Comparison of ENCODE assay signal across 8 cellular contexts in the genomic region with DNA sequence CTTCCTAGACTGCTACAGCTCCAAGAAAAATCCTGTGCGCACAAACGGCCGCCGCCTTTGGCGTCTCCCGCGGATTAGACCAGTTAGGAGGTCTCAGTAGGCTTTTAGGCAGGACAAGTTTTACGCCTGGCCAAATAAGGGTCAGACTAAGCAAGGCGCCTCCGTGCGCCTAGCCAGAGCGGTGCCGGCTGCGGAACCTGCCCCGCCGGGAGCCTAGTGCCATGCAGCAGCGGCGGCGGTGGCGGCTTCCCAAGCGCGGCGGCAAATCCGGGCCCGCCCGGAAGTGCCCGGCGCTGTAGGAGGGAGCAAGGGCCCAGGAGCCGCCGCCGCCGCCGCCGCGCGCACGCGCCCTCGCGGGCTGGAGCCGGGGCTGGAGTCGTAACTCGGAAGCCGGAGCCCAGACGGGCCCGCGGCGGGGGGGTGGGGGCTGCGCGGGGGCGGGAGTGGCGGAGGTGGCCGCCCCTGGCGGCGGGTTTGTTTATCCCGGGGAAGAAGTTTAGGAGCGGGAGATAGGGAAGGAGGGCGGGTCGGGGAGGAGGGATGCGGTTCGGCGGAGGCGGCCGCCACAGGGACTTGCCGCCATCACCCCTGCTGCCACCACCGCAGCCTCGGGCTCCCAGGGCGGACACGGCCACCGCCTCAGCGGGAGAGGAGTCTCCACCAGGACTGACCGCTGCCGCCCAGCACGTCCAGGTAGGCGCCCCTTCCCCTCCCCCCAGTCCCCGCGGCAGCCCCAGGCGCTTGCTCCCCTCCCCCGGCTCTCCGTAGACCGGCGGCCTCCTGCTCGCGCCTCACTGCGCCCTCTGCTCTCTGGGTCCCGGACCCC. TPM values are rescaled to one million over a fixed set of nuclear protein-coding genes. Genes with fewer than 3 reads are reported as not detected.
DNase-seq lines count a peak whose midpoint lies in the region; ATAC-seq and TF ChIP-seq lines count a peak whose summit lies in the region.

A gene (plus strand): TSS at position 344 of the 826 bp plus-strand sequence. CDS start 48,447 bp downstream, outside the sequence.

- peak within 1 kb of the TSS; percentile 92 to 100 (median 96) for H3K27ac Mint-ChIP-seq in CD4-positive, CD25-positive, alpha-beta regulatory T cell
- peak within 1 kb of the TSS; percentile 77 for H3K27ac Mint-ChIP-seq in activated CD4-positive, alpha-beta memory T cell treated with anti-CD3 and anti-CD28 coated beads, Interleukin-2, amount 10 ng/mL, durations not matched to agents 7 days and 5 days

- peak within 1 kb of the TSS; percentile 87 to 94 for H3K9ac ChIP-seq in duodenal mucosa (ENCODE audit: low read depth in 1 of 2, low read length in 2 of 2)

- no peaks in the 10 kb centered on the region for H3K27me3 ChIP-seq in CD4-positive, CD25-positive, alpha-beta regulatory T cell (ENCODE audit: control insufficient read depth, insufficient read depth, low read length)
- no peaks in the 10 kb centered on the region for H3K27me3 ChIP-seq in duodenal mucosa (ENCODE audit: control insufficient read depth in 1 of 2, insufficient read depth in 2 of 2, low read length in 2 of 2)
- H3K27me3 ChIP-seq in lower lobe of right lung (ENCODE audit: low read depth): no peaks in the 10 kb centered on the region

- no peaks in the 10 kb centered on the region for H3K9me3 ChIP-seq in CD4-positive, CD25-positive, alpha-beta regulatory T cell (ENCODE audit: control insufficient read depth in 2 of 2, low read length in 2 of 2)
- H3K9me3 ChIP-seq in duodenal mucosa (ENCODE audit: control insufficient read depth in 1 of 2, low read length in 2 of 2) (no peaks in the 10 kb centered on the region), lower lobe of right lung (no peaks in the 10 kb centered on the region)

- peak; percentile 85 to 91 for ATAC-seq in CD4-positive, CD25-positive, alpha-beta regulatory T cell (ENCODE audit: low read depth in 2 of 2)
- ATAC-seq in GM19372 (IDR thresholded peaks at IDR 0.05; ENCODE audit: low read depth, unreplicated experiment) (peak; percentile 79), HG03521 (IDR thresholded peaks at IDR 0.05; ENCODE audit: unreplicated experiment) (peak; percentile 75), lower lobe of right lung (peak; percentile 98)

- intact Hi-C loops in lower lobe of right lung (cut with DNase I): no loop called here

- no peaks in the 10 kb centered on the region for H3K36me3 ChIP-seq in CD4-positive, CD25-positive, alpha-beta regulatory T cell (ENCODE audit: control insufficient read depth, insufficient read depth, low read length)
- H3K36me3 ChIP-seq in duodenal mucosa (ENCODE audit: control insufficient read depth in 1 of 2, insufficient read depth in 2 of 2, low read length in 2 of 2) (no peaks in the 10 kb centered on the region), lower lobe of right lung (no peaks in the 10 kb centered on the region)

- peaks cover 34% of the 10 kb centered on the region for H3K4me1 ChIP-seq in CD4-positive, CD25-positive, alpha-beta regulatory T cell (ENCODE audit: control insufficient read depth, insufficient read depth, low read length, poor library complexity, severe bottlenecking)
- H3K4me1 ChIP-seq in duodenal mucosa (ENCODE audit: control insufficient read depth in 1 of 2, insufficient read depth in 2 of 2, low read length in 2 of 2): peaks cover 25 to 29% of the 10 kb centered on the region in 2 donors
- H3K4me1 ChIP-seq in lower lobe of right lung: peaks cover 42% of the 10 kb centered on the region

- peak; percentile 30 for TF ChIP-seq CTCF in lower lobe of right lung (IDR thresholded peaks at IDR 0.05)

- DNase-seq in CD4-positive, CD25-positive, alpha-beta regulatory T cell: peak; percentile 76 to 84 (median 80)
- DNase-seq in NCI-H748 treated with DMSO at 0.1 percent for 48 hours (lab: John Stamatoyannopoulos, UW) (peak; percentile 67), lower lobe of right lung (peak; percentile 94)
- peak; percentile 86 for DNase-seq in activated CD4-positive, alpha-beta memory T cell treated with anti-CD3 and anti-CD28 coated beads, Interleukin-2, amount 10 ng/mL, durations not matched to agents 7 days and 5 days
- peak; percentile 70 to 84 (median 74) for DNase-seq in stimulated activated CD4-positive, alpha-beta T cell treated with anti-CD3 and anti-CD28 coated beads, TNF-alpha, amount 100 ng/mL, for 24 hours (ENCODE audit: low read depth in 3 of 3)

- peak within 1 kb of the TSS; percentile 95 for H3K4me3 ChIP-seq in CD4-positive, CD25-positive, alpha-beta regulatory T cell (ENCODE audit: low read depth, low read length)
- H3K4me3 ChIP-seq in duodenal mucosa (ENCODE audit: low read depth in 1 of 2, low read length in 2 of 2): peak within 1 kb of the TSS; percentile 91 to 97
- H3K4me3 ChIP-seq in lower lobe of right lung: peak within 1 kb of the TSS; percentile 87

- peak within 1 kb of the TSS; percentile 45 for H3K27ac ChIP-seq in CD4-positive, CD25-positive, alpha-beta regulatory T cell (ENCODE audit: insufficient read depth, low read length, poor library complexity, severe bottlenecking)
- H3K27ac ChIP-seq in duodenal mucosa (ENCODE audit: low read depth, low read length) (peak within 1 kb of the TSS; percentile 83), lower lobe of right lung (peak within 1 kb of the TSS; percentile 92)

- peaks cover 0 to 1% (median 0%) of the 10 kb centered on the region in 7 donors for H3K9me3 Mint-ChIP-seq in CD4-positive, CD25-positive, alpha-beta regulatory T cell
- H3K9me3 Mint-ChIP-seq in activated CD4-positive, alpha-beta memory T cell treated with anti-CD3 and anti-CD28 coated beads, Interleukin-2, amount 10 ng/mL, durations not matched to agents 7 days and 5 days: no peaks in the 10 kb centered on the region

- H3K27me3 Mint-ChIP-seq in CD4-positive, CD25-positive, alpha-beta regulatory T cell: no peaks in the 10 kb centered on the region
- no peaks in the 10 kb centered on the region for H3K27me3 Mint-ChIP-seq in activated CD4-positive, alpha-beta memory T cell treated with anti-CD3 and anti-CD28 coated beads, Interleukin-2, amount 10 ng/mL, durations not matched to agents 7 days and 5 days

- POLR2A ChIA-PET in activated CD4-positive, alpha-beta memory T cell treated with anti-CD3 and anti-CD28 coated beads, Interleukin-2, amount 10 ng/mL, durations not matched to agents 7 days and 5 days (lab: Charles Lee): no interaction called here

- CTCF ChIA-PET in activated CD4-positive, alpha-beta memory T cell treated with anti-CD3 and anti-CD28 coated beads, Interleukin-2, amount 10 ng/mL, durations not matched to agents 7 days and 5 days (lab: Charles Lee): no interaction called here

- no peaks in the 10 kb centered on the region for H3K36me3 Mint-ChIP-seq in CD4-positive, CD25-positive, alpha-beta regulatory T cell
- peaks cover 17% of the 10 kb centered on the region for H3K36me3 Mint-ChIP-seq in activated CD4-positive, alpha-beta memory T cell treated with anti-CD3 and anti-CD28 coated beads, Interleukin-2, amount 10 ng/mL, durations not matched to agents 7 days and 5 days (ENCODE audit: low read depth)

- peaks cover 24 to 43% (median 41%) of the 10 kb centered on the region in 4 donors for H3K4me1 Mint-ChIP-seq in CD4-positive, CD25-positive, alpha-beta regulatory T cell
- peaks cover 26% of the 10 kb centered on the region for H3K4me1 Mint-ChIP-seq in activated CD4-positive, alpha-beta memory T cell treated with anti-CD3 and anti-CD28 coated beads, Interleukin-2, amount 10 ng/mL, durations not matched to agents 7 days and 5 days

- H3K4me3 Mint-ChIP-seq in CD4-positive, CD25-positive, alpha-beta regulatory T cell: peak within 1 kb of the TSS; percentile 94 to 100 (median 98)
- H3K4me3 Mint-ChIP-seq in activated CD4-positive, alpha-beta memory T cell treated with anti-CD3 and anti-CD28 coated beads, Interleukin-2, amount 10 ng/mL, durations not matched to agents 7 days and 5 days: peak within 1 kb of the TSS; percentile 84

RNA-seq across cellular contexts. Expression of the gene that starts here (rescaled TPM):
- total RNA-seq in CD4-positive, CD25-positive, alpha-beta regulatory T cell: 16.2 TPM
- polyA plus RNA-seq in CD4-positive, CD25-positive, alpha-beta regulatory T cell: 1 to 10 TPM; 1.3 to 2.9 (median 2.5) TPM
- total RNA-seq in activated CD4-positive, alpha-beta memory T cell treated with anti-CD3 and anti-CD28 coated beads, Interleukin-2, amount 10 ng/mL, durations not matched to agents 7 days and 5 days: 10 to 100 TPM; 16.0 to 16.1 TPM
- 34.2 TPM for total RNA-seq in lower lobe of right lung

Comparison
In these comparisons a context has a peak if more than half of its experiments do, and no peak if none do; other contexts are left out.
1. Peak in every context shown above with its lines: DNase-seq, ATAC-seq, H3K4me3 ChIP-seq and H3K27ac ChIP-seq.